In genomic region chr2:182144780-182145170, GRCh38 we compare ENCODE assay signal across 13 cellular contexts.
DNase-seq lines count a peak whose midpoint lies in the region; ATAC-seq, FAIRE-seq and TF ChIP-seq lines count a peak whose summit lies in the region.
"Had no signal": no experiment of that assay in that cellular context is flagged by ENCODE, and none has a peak within 500 bp of the region (broad histone marks: within the 10 kb centered on the region; RNA-seq: fewer than 3 reads in every experiment).

No MANE protein-coding gene starts in this region.

- ATAC-seq in heart right ventricle (peak; percentile 85 to 98 (median 92)), sciatic nerve (peak; percentile 72)

- H4K20me1 ChIP-seq in MM.1S (ENCODE audit: insufficient read depth, low read length) = no peaks in the 10 kb centered on the region

- peak overlapping the region; percentile 19 for H3K4me3 ChIP-seq in adipocyte (ENCODE audit: low read length)
- no peak overlapping the region for H3K4me3 ChIP-seq in heart right ventricle
- no peak overlapping the region for H3K4me3 ChIP-seq in MM.1S (ENCODE audit: low read length)

- no peaks in the 10 kb centered on the region for H3K79me2 ChIP-seq in MM.1S (ENCODE audit: low read length)

- H3K4me1 ChIP-seq in adipocyte (ENCODE audit: control insufficient read depth, insufficient read depth, low read length) (peaks cover 38% of the 10 kb centered on the region), heart right ventricle (peaks cover 0 to 32% (median 6%) of the 10 kb centered on the region in 9 donors), MM.1S (ENCODE audit: low read length) (no peaks in the 10 kb centered on the region)

- H3K36me3 ChIP-seq in adipocyte (ENCODE audit: control insufficient read depth, insufficient read depth, low read length, severe bottlenecking) (no peaks in the 10 kb centered on the region), heart right ventricle (no peaks in the 10 kb centered on the region), MM.1S (replicated peaks; ENCODE audit: insufficient read depth, low read length) (no peaks in the 10 kb centered on the region)

- DNase-seq in HTR-8/SVneo (ENCODE audit: insufficient read length, low spot score) (peak; percentile 24), adipocyte (ENCODE audit: low read depth) (no peak), heart right ventricle (peak in 1 of 2 donors; percentile 57), sciatic nerve (ENCODE audit: low spot score) (no peak), erythroblast (lab: John Stamatoyannopoulos, UW) (no peak), MM.1S (no peak), SW480 (ENCODE audit: low spot score) (no peak)
- DNase-seq in stimulated activated CD4-positive, alpha-beta T cell treated with anti-CD3 and anti-CD28 coated beads, Interleukin-1b, Interleukin-23, amount 100 ng/mL, for 48 hours = no peak
- DNase-seq: activated CD4-positive, alpha-beta T cell treated with anti-CD3 and anti-CD28 coated beads for 1 hour; activated T-cell treated with anti-CD3 and anti-CD28 coated beads, Interleukin-2, amount 50 U/mL, for 24 hours; CD4-positive, CD25-positive, alpha-beta regulatory T cell; retina had no signal

- no peak overlapping the region for H3K4me2 ChIP-seq in MM.1S (ENCODE audit: low read depth, low read length)

- no peak overlapping the region for H2AFZ ChIP-seq in MM.1S (ENCODE audit: low read length)

- intact Hi-C loops in heart right ventricle (cut with DNase I) = no loop called here
- intact Hi-C loops in sciatic nerve (cut with DNase I) = no loop called here

- H3K27me3 ChIP-seq in adipocyte (replicated peaks; ENCODE audit: control insufficient read depth, insufficient read depth, low read length) (no peaks in the 10 kb centered on the region), heart right ventricle (no peaks in the 10 kb centered on the region), MM.1S (replicated peaks; ENCODE audit: insufficient read depth, low read length) (no peaks in the 10 kb centered on the region)

- WGBS in heart right ventricle, 2 donors = 13 to 30% methylated on average over 1 of the region's 1 CpG

- H3K9ac ChIP-seq in adipocyte (ENCODE audit: low read length) = peak overlapping the region; percentile 30
- H3K9ac ChIP-seq in MM.1S (ENCODE audit: low read length) = no peak overlapping the region

- TF ChIP-seq CTCF in heart right ventricle (IDR thresholded peaks at IDR 0.05) (no peak), MM.1S (IDR thresholded peaks at IDR 0.05; ENCODE audit: low read length) (no peak)

- TF ChIP-seq POLR2A in erythroblast (IDR thresholded peaks at IDR 0.05; ENCODE audit: low read length) = no peak

- H3K27ac ChIP-seq in heart right ventricle (peak overlapping the region in 5 of 10 donors; percentile 9 to 51 (median 25)), MM.1S (ENCODE audit: low read length) (no peak overlapping the region)

- H3K9me2 ChIP-seq in MM.1S (replicated peaks; ENCODE audit: insufficient read depth, low read length) = no peaks in the 10 kb centered on the region

- H3K9me3 ChIP-seq in adipocyte (ENCODE audit: control insufficient read depth, low read length) = no peaks in the 10 kb centered on the region
- no peaks in the 10 kb centered on the region for H3K9me3 ChIP-seq in heart right ventricle
- H3K9me3 ChIP-seq in MM.1S (replicated peaks; ENCODE audit: insufficient read depth, low read length) = no peaks in the 10 kb centered on the region

- no peaks in the 10 kb centered on the region for H3F3A ChIP-seq in MM.1S (ENCODE audit: insufficient read depth, low read length)

- FAIRE-seq in HTR-8/SVneo (lab: Jason Lieb, UNC) = no peak
- FAIRE-seq: endometrium had no signal
